ENCODE assay signal across 1 cellular context in the genomic region with DNA sequence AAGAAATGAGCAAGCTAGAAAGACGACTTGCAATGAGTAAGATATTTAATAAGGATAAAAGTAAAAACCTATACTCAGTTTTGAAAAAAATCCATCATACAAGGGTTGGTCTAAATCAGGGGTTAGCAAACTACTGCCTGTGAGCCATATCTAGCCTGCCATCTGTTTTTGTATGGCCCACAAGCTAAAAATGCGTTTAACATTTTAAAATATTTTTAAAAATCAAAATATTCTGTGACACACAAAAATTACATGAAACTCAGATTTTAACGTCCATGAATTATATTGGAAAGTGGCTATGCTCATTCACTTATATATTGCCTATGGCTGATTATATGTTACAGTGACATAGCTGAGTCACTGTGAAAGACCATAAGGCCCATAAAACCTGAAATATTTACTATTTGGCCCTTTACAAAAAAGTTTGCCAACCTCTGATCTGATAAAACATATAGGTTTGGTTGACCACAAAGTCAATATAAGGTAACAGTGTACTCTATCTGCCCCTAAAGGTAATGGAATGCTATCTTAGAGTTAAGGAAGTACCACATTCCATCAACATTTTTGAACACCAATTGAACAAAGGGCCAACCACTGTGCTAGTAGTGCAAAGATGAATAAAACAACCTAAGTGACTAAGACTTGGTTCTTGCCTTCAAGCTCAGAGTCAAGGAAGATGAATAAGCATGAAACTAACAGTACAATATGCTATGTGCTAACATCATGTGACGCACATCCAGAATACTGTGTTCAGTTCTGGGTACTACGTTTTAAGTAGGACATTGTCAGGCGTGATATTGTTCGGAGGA.
TF ChIP-seq lines count a peak whose summit lies in the region.

No MANE protein-coding gene starts in this region.

TF ChIP-seq in K562, 482 proteins besides CTCF, POLR2A, EP300 and RAD21 (continued from another document and continues in another):
- no peak for TF ChIP-seq BHLHE40 (IDR thresholded peaks at IDR 0.05; ENCODE audit: low read length)
- TF ChIP-seq, protein P1, sequence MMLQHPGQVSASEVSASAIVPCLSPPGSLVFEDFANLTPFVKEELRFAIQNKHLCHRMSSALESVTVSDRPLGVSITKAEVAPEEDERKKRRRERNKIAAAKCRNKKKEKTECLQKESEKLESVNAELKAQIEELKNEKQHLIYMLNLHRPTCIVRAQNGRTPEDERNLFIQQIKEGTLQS (IDR thresholded peaks at IDR 0.05): peak; percentile 45
- TF ChIP-seq, protein P1 (CRISPR knock-in tag; conservative IDR thresholded peaks at IDR 0.05): no peak
- TF ChIP-seq ZKSCAN1 (IDR thresholded peaks at IDR 0.05; ENCODE audit: low read depth, low read length): no peak
- no peak for TF ChIP-seq ZNF175 (CRISPR knock-in tag; IDR thresholded peaks at IDR 0.05; ENCODE audit: low read depth)
- 0 out of 4 replicates have a peak, but pooled peaks of 1 of the 2 experiments have one; percentile 5 for TF ChIP-seq RCOR1 (IDR thresholded peaks at IDR 0.05; ENCODE audit: borderline replicate concordance in 1 of 2, low read depth in 2 of 2, low read length in 2 of 2)
- TF ChIP-seq, protein P2, sequence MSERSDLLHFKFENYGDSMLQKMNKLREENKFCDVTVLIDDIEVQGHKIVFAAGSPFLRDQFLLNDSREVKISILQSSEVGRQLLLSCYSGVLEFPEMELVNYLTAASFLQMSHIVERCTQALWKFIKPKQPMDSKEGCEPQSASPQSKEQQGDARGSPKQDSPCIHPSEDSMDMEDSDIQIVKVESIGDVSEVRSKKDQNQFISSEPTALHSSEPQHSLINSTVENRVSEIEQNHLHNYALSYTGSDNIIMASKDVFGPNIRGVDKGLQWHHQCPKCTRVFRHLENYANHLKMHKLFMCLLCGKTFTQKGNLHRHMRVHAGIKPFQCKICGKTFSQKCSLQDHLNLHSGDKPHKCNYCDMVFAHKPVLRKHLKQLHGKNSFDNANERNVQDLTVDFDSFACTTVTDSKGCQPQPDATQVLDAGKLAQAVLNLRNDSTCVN (CRISPR knock-in tag; IDR thresholded peaks at IDR 0.05): no peak
- TF ChIP-seq RBM39 (optimal IDR thresholded peaks at IDR 0.05; ENCODE audit: low read depth, low read length): no peak
- TF ChIP-seq TRIM24 (IDR thresholded peaks at IDR 0.05): 0 out of 4 replicates have a peak, but pooled peaks of 1 of the 2 experiments have one; percentile 38
- TF ChIP-seq HDAC1 (IDR thresholded peaks at IDR 0.05): peak in 1 of 2 experiments; percentile 61; a peak in 2 of 4 replicates
- TF ChIP-seq NFATC3 (IDR thresholded peaks at IDR 0.05): no peak
- no peak for TF ChIP-seq ZNF253 (CRISPR knock-in tag; conservative IDR thresholded peaks at IDR 0.05)
- no peak for TF ChIP-seq ZNF133 (CRISPR knock-in tag; IDR thresholded peaks at IDR 0.05)
- no peak for TF ChIP-seq E2F3 (CRISPR knock-in tag; IDR thresholded peaks at IDR 0.05)
- no peak for TF ChIP-seq NFXL1 (CRISPR knock-in tag; IDR thresholded peaks at IDR 0.05)
- TF ChIP-seq MTA3 (IDR thresholded peaks at IDR 0.05; ENCODE audit: borderline replicate concordance): no peak
- TF ChIP-seq ETV5 (CRISPR knock-in tag; IDR thresholded peaks at IDR 0.05; ENCODE audit: low read depth): no peak
- TF ChIP-seq, protein P3, sequence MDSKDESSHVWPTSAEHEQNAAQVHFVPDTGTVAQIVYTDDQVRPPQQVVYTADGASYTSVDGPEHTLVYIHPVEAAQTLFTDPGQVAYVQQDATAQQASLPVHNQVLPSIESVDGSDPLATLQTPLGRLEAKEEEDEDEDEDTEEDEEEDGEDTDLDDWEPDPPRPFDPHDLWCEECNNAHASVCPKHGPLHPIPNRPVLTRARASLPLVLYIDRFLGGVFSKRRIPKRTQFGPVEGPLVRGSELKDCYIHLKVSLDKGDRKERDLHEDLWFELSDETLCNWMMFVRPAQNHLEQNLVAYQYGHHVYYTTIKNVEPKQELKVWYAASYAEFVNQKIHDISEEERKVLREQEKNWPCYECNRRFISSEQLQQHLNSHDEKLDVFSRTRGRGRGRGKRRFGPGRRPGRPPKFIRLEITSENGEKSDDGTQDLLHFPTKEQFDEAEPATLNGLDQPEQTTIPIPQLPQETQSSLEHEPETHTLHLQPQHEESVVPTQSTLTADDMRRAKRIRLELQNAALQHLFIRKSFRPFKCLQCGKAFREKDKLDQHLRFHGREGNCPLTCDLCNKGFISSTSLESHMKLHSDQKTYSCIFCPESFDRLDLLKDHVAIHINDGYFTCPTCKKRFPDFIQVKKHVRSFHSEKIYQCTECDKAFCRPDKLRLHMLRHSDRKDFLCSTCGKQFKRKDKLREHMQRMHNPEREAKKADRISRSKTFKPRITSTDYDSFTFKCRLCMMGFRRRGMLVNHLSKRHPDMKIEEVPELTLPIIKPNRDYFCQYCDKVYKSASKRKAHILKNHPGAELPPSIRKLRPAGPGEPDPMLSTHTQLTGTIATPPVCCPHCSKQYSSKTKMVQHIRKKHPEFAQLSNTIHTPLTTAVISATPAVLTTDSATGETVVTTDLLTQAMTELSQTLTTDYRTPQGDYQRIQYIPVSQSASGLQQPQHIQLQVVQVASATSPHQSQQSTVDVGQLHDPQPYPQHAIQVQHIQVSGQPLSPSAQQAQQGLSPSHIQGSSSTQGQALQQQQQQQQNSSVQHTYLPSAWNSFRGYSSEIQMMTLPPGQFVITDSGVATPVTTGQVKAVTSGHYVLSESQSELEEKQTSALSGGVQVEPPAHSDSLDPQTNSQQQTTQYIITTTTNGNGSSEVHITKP (IDR thresholded peaks at IDR 0.05; ENCODE audit: partially characterized antibody): peak; percentile 40
- no peak; the same call in 1 of the 2 replicates for TF ChIP-seq CTBP1 (IDR thresholded peaks at IDR 0.05; ENCODE audit: borderline replicate concordance)
- TF ChIP-seq ATF1 (CRISPR knock-in tag; IDR thresholded peaks at IDR 0.05): no peak
- TF ChIP-seq ATF1 (tag; IDR thresholded peaks at IDR 0.05): no peak
- TF ChIP-seq MAFK (IDR thresholded peaks at IDR 0.05; ENCODE audit: low read length): peak; percentile 2; the same call in 1 of the 2 replicates
- no peak for TF ChIP-seq MTF1 (CRISPR knock-in tag; IDR thresholded peaks at IDR 0.05; ENCODE audit: borderline replicate concordance)
- no peak for TF ChIP-seq MAX (CRISPR knock-in tag; IDR thresholded peaks at IDR 0.05)
- no peak for TF ChIP-seq NR3C1 (CRISPR knock-in tag; IDR thresholded peaks at IDR 0.05)
- TF ChIP-seq, protein P4, sequence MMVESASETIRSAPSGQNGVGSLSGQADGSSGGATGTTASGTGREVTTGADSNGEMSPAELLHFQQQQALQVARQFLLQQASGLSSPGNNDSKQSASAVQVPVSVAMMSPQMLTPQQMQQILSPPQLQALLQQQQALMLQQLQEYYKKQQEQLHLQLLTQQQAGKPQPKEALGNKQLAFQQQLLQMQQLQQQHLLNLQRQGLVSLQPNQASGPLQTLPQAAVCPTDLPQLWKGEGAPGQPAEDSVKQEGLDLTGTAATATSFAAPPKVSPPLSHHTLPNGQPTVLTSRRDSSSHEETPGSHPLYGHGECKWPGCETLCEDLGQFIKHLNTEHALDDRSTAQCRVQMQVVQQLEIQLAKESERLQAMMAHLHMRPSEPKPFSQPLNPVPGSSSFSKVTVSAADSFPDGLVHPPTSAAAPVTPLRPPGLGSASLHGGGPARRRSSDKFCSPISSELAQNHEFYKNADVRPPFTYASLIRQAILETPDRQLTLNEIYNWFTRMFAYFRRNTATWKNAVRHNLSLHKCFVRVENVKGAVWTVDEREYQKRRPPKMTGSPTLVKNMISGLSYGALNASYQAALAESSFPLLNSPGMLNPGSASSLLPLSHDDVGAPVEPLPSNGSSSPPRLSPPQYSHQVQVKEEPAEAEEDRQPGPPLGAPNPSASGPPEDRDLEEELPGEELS (CRISPR knock-in tag; IDR thresholded peaks at IDR 0.05; ENCODE audit: borderline replicate concordance): no peak
- TF ChIP-seq, protein P5, sequence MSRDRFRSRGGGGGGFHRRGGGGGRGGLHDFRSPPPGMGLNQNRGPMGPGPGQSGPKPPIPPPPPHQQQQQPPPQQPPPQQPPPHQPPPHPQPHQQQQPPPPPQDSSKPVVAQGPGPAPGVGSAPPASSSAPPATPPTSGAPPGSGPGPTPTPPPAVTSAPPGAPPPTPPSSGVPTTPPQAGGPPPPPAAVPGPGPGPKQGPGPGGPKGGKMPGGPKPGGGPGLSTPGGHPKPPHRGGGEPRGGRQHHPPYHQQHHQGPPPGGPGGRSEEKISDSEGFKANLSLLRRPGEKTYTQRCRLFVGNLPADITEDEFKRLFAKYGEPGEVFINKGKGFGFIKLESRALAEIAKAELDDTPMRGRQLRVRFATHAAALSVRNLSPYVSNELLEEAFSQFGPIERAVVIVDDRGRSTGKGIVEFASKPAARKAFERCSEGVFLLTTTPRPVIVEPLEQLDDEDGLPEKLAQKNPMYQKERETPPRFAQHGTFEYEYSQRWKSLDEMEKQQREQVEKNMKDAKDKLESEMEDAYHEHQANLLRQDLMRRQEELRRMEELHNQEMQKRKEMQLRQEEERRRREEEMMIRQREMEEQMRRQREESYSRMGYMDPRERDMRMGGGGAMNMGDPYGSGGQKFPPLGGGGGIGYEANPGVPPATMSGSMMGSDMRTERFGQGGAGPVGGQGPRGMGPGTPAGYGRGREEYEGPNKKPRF (IDR thresholded peaks at IDR 0.05; ENCODE audit: low read depth, low read length): no peak
- peak; percentile 38; the same call in 1 of the 2 replicates for TF ChIP-seq FOSL1 (tag; conservative IDR thresholded peaks at IDR 0.05)
- no peak for TF ChIP-seq ID3 (CRISPR knock-in tag; IDR thresholded peaks at IDR 0.05)
- TF ChIP-seq ID3 (tag; IDR thresholded peaks at IDR 0.05): no peak
- no peak for TF ChIP-seq KAT8 (IDR thresholded peaks at IDR 0.05; ENCODE audit: low read depth)
- no peak for TF ChIP-seq SNIP1 (IDR thresholded peaks at IDR 0.05; ENCODE audit: low read depth)
- TF ChIP-seq ZNF274 (IDR thresholded peaks at IDR 0.05; ENCODE audit: borderline replicate concordance, low read depth, low read length): no peak
- no peak for TF ChIP-seq ZNF212 (CRISPR knock-in tag; IDR thresholded peaks at IDR 0.05)
- TF ChIP-seq ZNF707 (CRISPR knock-in tag; conservative IDR thresholded peaks at IDR 0.05): no peak
- no peak for TF ChIP-seq ATF4 (CRISPR knock-in tag; IDR thresholded peaks at IDR 0.05)
- no peak for TF ChIP-seq POLR2AphosphoS2 (IDR thresholded peaks at IDR 0.05; ENCODE audit: low read length)
- TF ChIP-seq PTTG1 (tag; IDR thresholded peaks at IDR 0.05; ENCODE audit: low read depth): no peak
- TF ChIP-seq RFX7 (CRISPR knock-in tag; IDR thresholded peaks at IDR 0.05): no peak
- no peak for TF ChIP-seq PHF20 (IDR thresholded peaks at IDR 0.05; ENCODE audit: partially characterized antibody)
- TF ChIP-seq, protein P6, sequence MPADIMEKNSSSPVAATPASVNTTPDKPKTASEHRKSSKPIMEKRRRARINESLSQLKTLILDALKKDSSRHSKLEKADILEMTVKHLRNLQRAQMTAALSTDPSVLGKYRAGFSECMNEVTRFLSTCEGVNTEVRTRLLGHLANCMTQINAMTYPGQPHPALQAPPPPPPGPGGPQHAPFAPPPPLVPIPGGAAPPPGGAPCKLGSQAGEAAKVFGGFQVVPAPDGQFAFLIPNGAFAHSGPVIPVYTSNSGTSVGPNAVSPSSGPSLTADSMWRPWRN (IDR thresholded peaks at IDR 0.05; ENCODE audit: low read depth): no peak
- TF ChIP-seq ZNF696 (CRISPR knock-in tag; conservative IDR thresholded peaks at IDR 0.05): no peak
- TF ChIP-seq RUNX1 (IDR thresholded peaks at IDR 0.05; ENCODE audit: low read depth): no peak
- TF ChIP-seq SMAD2 (IDR thresholded peaks at IDR 0.05; ENCODE audit: low read depth, low read length): no peak
- no peak for TF ChIP-seq TAF1 (IDR thresholded peaks at IDR 0.05; ENCODE audit: control insufficient read depth, extremely low read depth, insufficient read depth, low read length, severe bottlenecking)
- peak; percentile 43; the same call in 1 of the 2 replicates for TF ChIP-seq BACH1 (tag; IDR thresholded peaks at IDR 0.05)
- TF ChIP-seq FUS (optimal IDR thresholded peaks at IDR 0.05; ENCODE audit: low read depth, low read length): no peak
- no peak for TF ChIP-seq PCBP2 (IDR thresholded peaks at IDR 0.05; ENCODE audit: low read depth, low read length, poor library complexity, severe bottlenecking)
- no peak for TF ChIP-seq RHOXF2B (CRISPR knock-in tag; conservative IDR thresholded peaks at IDR 0.05)
- no peak for TF ChIP-seq MCM7 (IDR thresholded peaks at IDR 0.05)
- TF ChIP-seq POU5F1 (IDR thresholded peaks at IDR 0.05; ENCODE audit: borderline replicate concordance, low read depth, low read length, partially characterized antibody): no peak
- TF ChIP-seq CCNT2 (IDR thresholded peaks at IDR 0.05; ENCODE audit: borderline replicate concordance, extremely low read depth, insufficient read length, low read depth, low read length): no peak
- no peak for TF ChIP-seq HNRNPH1 (optimal IDR thresholded peaks at IDR 0.05; ENCODE audit: low read depth, low read length)
- no peak for TF ChIP-seq ZNF224 (CRISPR knock-in tag; IDR thresholded peaks at IDR 0.05)
- no peak for TF ChIP-seq YY1 (IDR thresholded peaks at IDR 0.05; ENCODE audit: borderline replicate concordance in 1 of 3, control insufficient read depth in 1 of 3, extremely low read depth in 1 of 3, insufficient read depth in 3 of 3, insufficient read length in 1 of 3, insufficient replicate concordance in 2 of 3, low read depth in 1 of 3, low read length in 2 of 3)
